ENCODE assay signal across 8 cellular contexts in the genomic region with DNA sequence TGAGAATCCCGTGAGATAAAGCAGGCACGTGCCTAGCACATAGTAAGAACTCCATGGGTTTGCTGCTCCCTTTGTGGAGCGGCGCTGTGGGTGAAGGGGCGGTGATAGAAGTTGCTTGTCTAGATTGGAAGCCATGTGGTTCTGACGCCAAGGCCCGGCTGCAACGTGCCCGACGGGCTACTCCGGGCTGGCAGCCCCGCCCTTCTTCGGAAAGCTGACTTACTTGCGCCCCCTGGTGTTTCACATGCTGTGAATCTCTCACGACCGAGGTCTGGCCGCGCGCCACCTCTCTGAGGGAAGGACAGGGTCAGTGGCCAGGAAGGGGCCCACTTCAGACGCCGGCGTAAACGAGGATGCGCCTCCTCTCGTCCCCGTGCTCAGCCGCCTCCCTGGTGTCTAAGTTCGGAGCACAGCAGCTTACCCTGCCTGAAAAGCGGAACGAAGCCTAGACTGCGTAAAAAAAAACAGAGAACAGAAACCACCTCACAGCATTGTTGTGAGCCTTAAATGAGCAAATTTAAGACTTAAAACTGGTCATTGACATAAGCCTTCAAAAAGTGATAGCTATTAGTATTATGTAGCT. TPM values are rescaled to one million over a fixed set of nuclear protein-coding genes. Genes with fewer than 3 reads are reported as not detected.
DNase-seq lines count a peak whose midpoint lies in the region; ATAC-seq and TF ChIP-seq lines count a peak whose summit lies in the region.

No MANE protein-coding gene starts in this region.

- H4K20me1 ChIP-seq in BLaER1 treated with 17β-estradiol and CSF1 and Interleukin-3, amounts not matched to agents 10 nM and 100 nM = no peaks in the 10 kb centered on the region

- ATAC-seq in GM19324 (IDR thresholded peaks at IDR 0.05; ENCODE audit: low FRiP score, unreplicated experiment) (peak; percentile 86), HG03457 (IDR thresholded peaks at IDR 0.05; ENCODE audit: unreplicated experiment) (peak; percentile 91), left lobe of liver (peak; percentile 98)

- peak overlapping the region; percentile 85 for H3K4me3 Mint-ChIP-seq in activated CD4-positive, alpha-beta T cell treated with anti-CD3 and anti-CD28 coated beads, Interleukin-2, amount 10 ng/mL, durations not matched to agents 24 days and 14 days

- peak overlapping the region; percentile 5 to 55 (median 24); a peak in 12 of 20 replicates for H3K4me3 ChIP-seq in BLaER1 treated with 17β-estradiol and CSF1 and Interleukin-3, amounts not matched to agents 10 nM and 100 nM
- H3K4me3 ChIP-seq in colonic mucosa = peak overlapping the region; percentile 14

- intact Hi-C loops in activated CD4-positive, alpha-beta T cell treated with anti-CD3 and anti-CD28 coated beads, Interleukin-2, amount 10 ng/mL, durations not matched to agents 24 days and 14 days (cut with micrococcal nuclease) = loop anchor here (1.0 to 2.0 kb wide), 3 partner anchors 70 to 153 kb away; partner anchors contain the start of genes CAPZA1, CTTNBP2NL and ST7L
- intact Hi-C loops in colonic mucosa (cut with DNase I) = loop anchor here (2.0 kb wide), 1 partner anchor 77 kb away; no protein-coding TSS in a partner anchor

- H3K27me3 Mint-ChIP-seq in activated CD4-positive, alpha-beta T cell treated with anti-CD3 and anti-CD28 coated beads, Interleukin-2, amount 10 ng/mL, durations not matched to agents 24 days and 14 days = peaks cover 30% of the 10 kb centered on the region

- DNase-seq in NCI-H524 (lab: John Stamatoyannopoulos, UW) (peak; percentile 34 to 84), colonic mucosa (peak; percentile 98), left lobe of liver (ENCODE audit: low spot score) (peak; percentile 93)
- peak; percentile 96 for DNase-seq in activated CD4-positive, alpha-beta T cell treated with anti-CD3 and anti-CD28 coated beads, Interleukin-2, amount 10 ng/mL, durations not matched to agents 24 days and 14 days
- DNase-seq in stimulated activated CD4-positive, alpha-beta T cell treated with anti-CD3 and anti-CD28 coated beads, Interleukin-2, amount 100 ng/mL, for 4 hours (ENCODE audit: low read depth) = peak; percentile 80

- H3K27me3 ChIP-seq in BLaER1 treated with 17β-estradiol and CSF1 and Interleukin-3, amounts not matched to agents 10 nM and 100 nM = no peaks in the 10 kb centered on the region
- H3K27me3 ChIP-seq in colonic mucosa = no peaks in the 10 kb centered on the region

- H3K4me1 ChIP-seq in BLaER1 treated with 17β-estradiol and CSF1 and Interleukin-3, amounts not matched to agents 10 nM and 100 nM = peaks cover 13 to 32% (median 17%) of the 10 kb centered on the region in 10 experiments; a peak in 18 of 20 replicates
- no peaks in the 10 kb centered on the region for H3K4me1 ChIP-seq in colonic mucosa

- peak overlapping the region; percentile 50 to 89 (median 68) for H3K4me2 ChIP-seq in BLaER1 treated with 17β-estradiol and CSF1 and Interleukin-3, amounts not matched to agents 10 nM and 100 nM

- peak overlapping the region in 10 of 11 experiments; percentile 4 to 70 (median 32); a peak in 13 of 22 replicates for H3K27ac ChIP-seq in BLaER1 treated with 17β-estradiol and CSF1 and Interleukin-3, amounts not matched to agents 10 nM and 100 nM
- H3K27ac ChIP-seq in colonic mucosa = peak overlapping the region; percentile 53

- H3K36me3 ChIP-seq in BLaER1 treated with 17β-estradiol and CSF1 and Interleukin-3, amounts not matched to agents 10 nM and 100 nM = peaks cover 0 to 7% (median 0%) of the 10 kb centered on the region in 11 experiments; a peak in 3 of 22 replicates
- no peaks in the 10 kb centered on the region for H3K36me3 ChIP-seq in colonic mucosa

- TF ChIP-seq CTCF in colonic mucosa (IDR thresholded peaks at IDR 0.05) = peak; percentile 80

- H3K4me1 Mint-ChIP-seq in activated CD4-positive, alpha-beta T cell treated with anti-CD3 and anti-CD28 coated beads, Interleukin-2, amount 10 ng/mL, durations not matched to agents 24 days and 14 days = peaks cover 16% of the 10 kb centered on the region

- no peaks in the 10 kb centered on the region for H3K36me3 Mint-ChIP-seq in activated CD4-positive, alpha-beta T cell treated with anti-CD3 and anti-CD28 coated beads, Interleukin-2, amount 10 ng/mL, durations not matched to agents 24 days and 14 days (ENCODE audit: low read depth)

- no peaks in the 10 kb centered on the region for H3K9me3 ChIP-seq in BLaER1 treated with 17β-estradiol and CSF1 and Interleukin-3, amounts not matched to agents 10 nM and 100 nM (replicated peaks in 1 of 11)
- no peaks in the 10 kb centered on the region for H3K9me3 ChIP-seq in colonic mucosa

- peak overlapping the region; percentile 12 to 75 (median 53) for H3K9ac ChIP-seq in BLaER1 treated with 17β-estradiol and CSF1 and Interleukin-3, amounts not matched to agents 10 nM and 100 nM
- peak overlapping the region; percentile 44 to 61 for H3K9ac ChIP-seq in colonic mucosa (ENCODE audit: low read depth in 2 of 2, low read length in 2 of 2)

- H3K27ac Mint-ChIP-seq in activated CD4-positive, alpha-beta T cell treated with anti-CD3 and anti-CD28 coated beads, Interleukin-2, amount 10 ng/mL, durations not matched to agents 24 days and 14 days = peak overlapping the region; percentile 68

- no peaks in the 10 kb centered on the region for H3K9me3 Mint-ChIP-seq in activated CD4-positive, alpha-beta T cell treated with anti-CD3 and anti-CD28 coated beads, Interleukin-2, amount 10 ng/mL, durations not matched to agents 24 days and 14 days

RNA-seq across cellular contexts. Expression of gene WNT2B, which starts 42.6 kb away (rescaled TPM):
- 0.05 TPM in 1 of 2 replicates, not detected in the other for total RNA-seq in activated CD4-positive, alpha-beta T cell treated with anti-CD3 and anti-CD28 coated beads, Interleukin-2, amount 10 ng/mL, durations not matched to agents 24 days and 14 days
- total RNA-seq in colonic mucosa = 1 to 10 TPM; 4.3 to 5.9 TPM
- total RNA-seq in left lobe of liver = 0.40 TPM

Comparison
In these comparisons a context has a peak if more than half of its experiments do, and no peak if none do; other contexts are left out.
1. Peak in every context shown above with its lines: DNase-seq, ATAC-seq, H3K4me3 ChIP-seq and H3K27ac ChIP-seq.